Comparison of ENCODE assay signal across 14 cellular contexts in genomic region chr5:80963521-80963895, GRCh38. TPM values are rescaled to one million over a fixed set of nuclear protein-coding genes. Genes with fewer than 3 reads are reported as not detected.
DNase-seq lines count a peak whose midpoint lies in the region; ATAC-seq and TF ChIP-seq lines count a peak whose summit lies in the region.
"Had no signal": no experiment of that assay in that cellular context is flagged by ENCODE, and none has a peak within 500 bp of the region (broad histone marks: within the 10 kb centered on the region; RNA-seq: fewer than 3 reads in every experiment).

No MANE protein-coding gene starts in this region.

- peaks cover 63% of the 10 kb centered on the region for H3K4me1 Mint-ChIP-seq in activated T-cell treated with anti-CD3 and anti-CD28 coated beads, Interleukin-2, amount 50 U/mL, for 72 hours (ENCODE audit: low read depth)

- H3K27ac ChIP-seq in HUES6 (ENCODE audit: low read depth, low read length), result no peak overlapping the region
- H3K27ac ChIP-seq in cingulate gyrus (ENCODE audit: low read depth, low read length), result peak overlapping the region; percentile 33
- peak overlapping the region; percentile 62 for H3K27ac ChIP-seq in substantia nigra (ENCODE audit: low read depth, low read length, poor library complexity, severe bottlenecking)
- H3K27ac ChIP-seq in osteoblast (ENCODE audit: low read depth, low read length), result no peak overlapping the region
- H3K27ac ChIP-seq: cardiac muscle cell had no signal

- H3K4me3 ChIP-seq in HUES6 (ENCODE audit: low read depth, low read length) (0 out of 2 replicates have a peak overlapping the region, but pooled peaks have one; percentile 5), osteoblast (ENCODE audit: insufficient read depth, low read length) (no peak overlapping the region)
- H3K4me3 ChIP-seq: cardiac muscle cell had no signal

- no peak overlapping the region for H3K9ac ChIP-seq in HUES6 (ENCODE audit: low read length)

- no peaks in the 10 kb centered on the region for H4K20me1 ChIP-seq in osteoblast (ENCODE audit: insufficient read depth, low read length)

- H3K27me3 Mint-ChIP-seq in activated T-cell treated with anti-CD3 and anti-CD28 coated beads, Interleukin-2, amount 50 U/mL, for 72 hours (ENCODE audit: low read depth), result peaks cover 7% of the 10 kb centered on the region

- H3K27me3 ChIP-seq in HUES6 (ENCODE audit: control insufficient read depth, insufficient read depth, low read length), result peaks cover 48% of the 10 kb centered on the region
- H3K27me3 ChIP-seq in osteoblast (ENCODE audit: insufficient read depth, low read length), result peaks cover 48% of the 10 kb centered on the region

- H3K4me1 ChIP-seq in HUES6 (ENCODE audit: control insufficient read depth, insufficient read depth, low read length), result peaks cover 37% of the 10 kb centered on the region
- H3K4me1 ChIP-seq in osteoblast (ENCODE audit: insufficient read depth, low read length), result peaks cover 20% of the 10 kb centered on the region

- no peak for DNase-seq in activated T-cell treated with anti-CD3 and anti-CD28 coated beads, Interleukin-2, amount 50 U/mL, for 72 hours
- DNase-seq in activated T-cell treated with anti-CD3 and anti-CD28 coated beads, Interleukin-2, amount 50 U/mL, for 48 hours, result no peak
- no peak for DNase-seq in substantia nigra (lab: John Stamatoyannopoulos, UW)
- no peak for DNase-seq in NCI-H1105 (lab: John Stamatoyannopoulos, UW)
- no peak for DNase-seq in osteoblast (ENCODE audit: insufficient read length, low spot score, missing footprints)
- DNase-seq: activated CD4-positive, CD25-positive, alpha-beta regulatory T cell treated with anti-CD3 and anti-CD28 coated beads, Interleukin-2, amount 50 U/mL, for 72 hours; NCI-H2107; small intestine had no signal

- H2AFZ ChIP-seq in osteoblast (ENCODE audit: low read length), result no peak overlapping the region

- no peak overlapping the region for H3K27ac Mint-ChIP-seq in activated T-cell treated with anti-CD3 and anti-CD28 coated beads, Interleukin-2, amount 50 U/mL, for 72 hours
- H3K27ac Mint-ChIP-seq: type B pancreatic cell had no signal

- no peak for TF ChIP-seq CTCF in osteoblast (IDR thresholded peaks at IDR 0.05; ENCODE audit: extremely low read depth, low read depth, low read length)

- no peak for ATAC-seq in activated T-cell treated with anti-CD3 and anti-CD28 coated beads, Interleukin-2, amount 50 U/mL, for 72 hours (replicated peaks in 1 of 2)
- ATAC-seq in GM21619 (IDR thresholded peaks at IDR 0.05; ENCODE audit: unreplicated experiment), result no peak

- no peaks in the 10 kb centered on the region for H3K9me3 Mint-ChIP-seq in activated T-cell treated with anti-CD3 and anti-CD28 coated beads, Interleukin-2, amount 50 U/mL, for 72 hours
- H3K9me3 Mint-ChIP-seq: neural crest cell, type B pancreatic cell had no signal

- H3K36me3 Mint-ChIP-seq in activated T-cell treated with anti-CD3 and anti-CD28 coated beads, Interleukin-2, amount 50 U/mL, for 72 hours (ENCODE audit: insufficient read depth in 2 of 2), result peaks cover 8 to 9% of the 10 kb centered on the region in 2 donors

- H3K79me2 ChIP-seq in osteoblast (ENCODE audit: insufficient read depth, low read length), result no peaks in the 10 kb centered on the region

- no peaks in the 10 kb centered on the region for H3K9me3 ChIP-seq in HUES6 (ENCODE audit: control insufficient read depth, insufficient read depth, low read depth, low read length)
- H3K9me3 ChIP-seq in osteoblast (ENCODE audit: low read depth, low read length), result no peaks in the 10 kb centered on the region

- H3K4me2 ChIP-seq in osteoblast (ENCODE audit: insufficient read depth, low read length), result no peak overlapping the region

- H3K4me3 Mint-ChIP-seq in activated T-cell treated with anti-CD3 and anti-CD28 coated beads, Interleukin-2, amount 50 U/mL, for 72 hours, result peak overlapping the region; percentile 66 to 91
- H3K4me3 Mint-ChIP-seq: neural crest cell, type B pancreatic cell had no signal

- no peaks in the 10 kb centered on the region for H3K36me3 ChIP-seq in HUES6 (ENCODE audit: control insufficient read depth, insufficient read depth, low read length)
- H3K36me3 ChIP-seq in osteoblast (ENCODE audit: insufficient read depth, low read length), result no peaks in the 10 kb centered on the region
- H3K36me3 ChIP-seq: cardiac muscle cell had no signal

RNA-seq across cellular contexts. Expression of gene RASGRF2, which starts 3.3 kb away (rescaled TPM):
- total RNA-seq in activated T-cell treated with anti-CD3 and anti-CD28 coated beads, Interleukin-2, amount 50 U/mL, for 72 hours, result 10 to 100 TPM; 19.9 to 20.5 TPM
- under 0.01 and 0.29 TPM in 2 replicates for total RNA-seq in osteoblast

Comparison
In these comparisons a context has a peak if more than half of its experiments do, and no peak if none do; other contexts are left out.
1. H3K27ac ChIP-seq: peak in cingulate gyrus (single experiment) and substantia nigra (single experiment); none in HUES6 (single experiment) and osteoblast (single experiment).
2. RNA of gene RASGRF2, which starts 3.3 kb away (total RNA-seq): 19.9 to 20.5 TPM in activated T-cell treated with anti-CD3 and anti-CD28 coated beads, Interleukin-2, amount 50 U/mL, for 72 hours; under 0.01 to 0.29 TPM in osteoblast; every median in the first group is over 10 times any median in the second.